Comparison of ENCODE assay signal across 16 cellular contexts in genomic region chr17:39774043-39774442, GRCh38. TPM values are rescaled to one million over a fixed set of nuclear protein-coding genes. Genes with fewer than 3 reads are reported as not detected.
DNase-seq lines count a peak whose midpoint lies in the region; ATAC-seq and TF ChIP-seq lines count a peak whose summit lies in the region.
"Had no signal": no experiment of that assay in that cellular context is flagged by ENCODE, and none has a peak within 500 bp of the region (broad histone marks: within the 10 kb centered on the region; RNA-seq: fewer than 3 reads in every experiment).

No MANE protein-coding gene starts in this region.

- CTCF ChIA-PET in activated CD8-positive, alpha-beta T cell treated with anti-CD3 and anti-CD28 coated beads, Interleukin-2, amount 10 ng/mL, durations not matched to agents 7 days and 5 days (lab: Charles Lee): no interaction called here
- CTCF ChIA-PET in WTC11 (lab: Charles Lee): no interaction called here

- H3K4me3 ChIP-seq in CD4-positive, CD25-positive, alpha-beta regulatory T cell (ENCODE audit: low read depth, low read length): peak overlapping the region; percentile 93
- H3K4me3 ChIP-seq in GM12865 (ENCODE audit: low read depth, low read length): peak overlapping the region; percentile 90
- H3K4me3 ChIP-seq: right atrium auricular region had no signal

- POLR2A ChIA-PET in activated CD8-positive, alpha-beta T cell treated with anti-CD3 and anti-CD28 coated beads, Interleukin-2, amount 10 ng/mL, durations not matched to agents 7 days and 5 days (lab: Charles Lee): interaction anchor here (1.1 kb wide), 1 partner anchor 19 kb away, joined by 3 read pairs; no protein-coding TSS in a partner anchor
- POLR2A ChIA-PET in WTC11 (lab: Charles Lee): no interaction called here

- TF ChIP-seq CTCF in GM12865 (IDR thresholded peaks at IDR 0.05; ENCODE audit: insufficient read depth, low read depth, low read length, missing control alignments) (no peak), WTC11 (IDR thresholded peaks at IDR 0.05) (no peak)

- H3K27ac Mint-ChIP-seq in CD4-positive, CD25-positive, alpha-beta regulatory T cell: peak overlapping the region; percentile 89 to 99 (median 99)
- peak overlapping the region; percentile 82 for H3K27ac Mint-ChIP-seq in activated CD8-positive, alpha-beta T cell treated with anti-CD3 and anti-CD28 coated beads, Interleukin-2, amount 10 ng/mL, durations not matched to agents 7 days and 5 days
- H3K27ac Mint-ChIP-seq in immature natural killer cell (peak overlapping the region; percentile 93 to 99 (median 96)), WTC11 (no peak overlapping the region)
- H3K27ac Mint-ChIP-seq: nephron had no signal

- H3K4me1 Mint-ChIP-seq in CD4-positive, CD25-positive, alpha-beta regulatory T cell: peaks cover 37 to 96% (median 73%) of the 10 kb centered on the region in 4 donors
- peaks cover 96% of the 10 kb centered on the region for H3K4me1 Mint-ChIP-seq in activated CD8-positive, alpha-beta T cell treated with anti-CD3 and anti-CD28 coated beads, Interleukin-2, amount 10 ng/mL, durations not matched to agents 7 days and 5 days (ENCODE audit: low read depth)
- peaks cover 91 to 98% of the 10 kb centered on the region in 2 donors for H3K4me1 Mint-ChIP-seq in immature natural killer cell
- peaks cover 12% of the 10 kb centered on the region for H3K4me1 Mint-ChIP-seq in WTC11

- no peaks in the 10 kb centered on the region for H3K27me3 ChIP-seq in CD4-positive, CD25-positive, alpha-beta regulatory T cell (ENCODE audit: control insufficient read depth, insufficient read depth, low read length)

- DNase-seq in CD4-positive, CD25-positive, alpha-beta regulatory T cell: no peak
- DNase-seq in GM12865 (ENCODE audit: low read depth) (no peak), immature natural killer cell (no peak), NCI-H524 (lab: John Stamatoyannopoulos, UW) (no peak), WTC11 (ENCODE audit: low spot score) (no peak), NCI-H1105 treated with DMSO at 0.1 percent for 48 hours (lab: John Stamatoyannopoulos, UW) (no peak)
- DNase-seq in activated CD8-positive, alpha-beta T cell treated with anti-CD3 and anti-CD28 coated beads, Interleukin-2, amount 10 ng/mL, durations not matched to agents 7 days and 5 days: no peak
- DNase-seq: aorta; BE2C; EL; stimulated activated CD4-positive, alpha-beta T cell treated with anti-CD3 and anti-CD28 coated beads, Interleukin-4, amount 100 ng/mL, for 4 hours had no signal

- peak overlapping the region; percentile 90 to 100 (median 95) for H3K4me3 Mint-ChIP-seq in CD4-positive, CD25-positive, alpha-beta regulatory T cell
- peak overlapping the region; percentile 45 for H3K4me3 Mint-ChIP-seq in activated CD8-positive, alpha-beta T cell treated with anti-CD3 and anti-CD28 coated beads, Interleukin-2, amount 10 ng/mL, durations not matched to agents 7 days and 5 days
- H3K4me3 Mint-ChIP-seq in immature natural killer cell (peak overlapping the region; percentile 81 to 94 (median 91)), WTC11 (no peak overlapping the region)
- H3K4me3 Mint-ChIP-seq: nephron had no signal

- H3K9me3 ChIP-seq in CD4-positive, CD25-positive, alpha-beta regulatory T cell (ENCODE audit: control insufficient read depth in 2 of 2, low read length in 2 of 2): no peaks in the 10 kb centered on the region
- H3K9me3 ChIP-seq: BE2C, right atrium auricular region had no signal

- no peaks in the 10 kb centered on the region for H3K27me3 Mint-ChIP-seq in CD4-positive, CD25-positive, alpha-beta regulatory T cell
- H3K27me3 Mint-ChIP-seq in activated CD8-positive, alpha-beta T cell treated with anti-CD3 and anti-CD28 coated beads, Interleukin-2, amount 10 ng/mL, durations not matched to agents 7 days and 5 days (ENCODE audit: low read depth): no peaks in the 10 kb centered on the region
- H3K27me3 Mint-ChIP-seq in immature natural killer cell (ENCODE audit: low read depth in 3 of 3): peaks cover 7 to 13% (median 7%) of the 10 kb centered on the region in 3 donors
- no peaks in the 10 kb centered on the region for H3K27me3 Mint-ChIP-seq in WTC11 (ENCODE audit: low read depth)

- H3K27ac ChIP-seq in CD4-positive, CD25-positive, alpha-beta regulatory T cell (ENCODE audit: insufficient read depth, low read length, poor library complexity, severe bottlenecking): peak overlapping the region; percentile 86
- H3K27ac ChIP-seq: HL-60, right atrium auricular region had no signal

- peaks cover 13% of the 10 kb centered on the region for H3K36me3 ChIP-seq in CD4-positive, CD25-positive, alpha-beta regulatory T cell (ENCODE audit: control insufficient read depth, insufficient read depth, low read length)
- H3K36me3 ChIP-seq: BE2C, right atrium auricular region had no signal

- H3K4me1 ChIP-seq in CD4-positive, CD25-positive, alpha-beta regulatory T cell (ENCODE audit: control insufficient read depth, insufficient read depth, low read length, poor library complexity, severe bottlenecking): peaks cover 74% of the 10 kb centered on the region
- H3K4me1 ChIP-seq: BE2C, right atrium auricular region had no signal

- no peak for ATAC-seq in CD4-positive, CD25-positive, alpha-beta regulatory T cell (ENCODE audit: low read depth in 2 of 2)
- ATAC-seq in activated CD8-positive, alpha-beta T cell treated with anti-CD3 and anti-CD28 coated beads, Interleukin-2, amount 10 ng/mL, durations not matched to agents 7 days and 5 days: no peak
- ATAC-seq in HG03571 (IDR thresholded peaks at IDR 0.05; ENCODE audit: unreplicated experiment): no peak
- no peak for ATAC-seq in WTC11

- peaks cover 41% of the 10 kb centered on the region for H3K36me3 Mint-ChIP-seq in CD4-positive, CD25-positive, alpha-beta regulatory T cell
- H3K36me3 Mint-ChIP-seq in activated CD8-positive, alpha-beta T cell treated with anti-CD3 and anti-CD28 coated beads, Interleukin-2, amount 10 ng/mL, durations not matched to agents 7 days and 5 days (ENCODE audit: low read depth): peaks cover 52% of the 10 kb centered on the region
- H3K36me3 Mint-ChIP-seq in immature natural killer cell (peaks cover 20 to 37% (median 32%) of the 10 kb centered on the region in 3 donors), WTC11 (no peaks in the 10 kb centered on the region)

- peaks cover 0 to 3% (median 0%) of the 10 kb centered on the region in 7 donors for H3K9me3 Mint-ChIP-seq in CD4-positive, CD25-positive, alpha-beta regulatory T cell
- no peaks in the 10 kb centered on the region for H3K9me3 Mint-ChIP-seq in activated CD8-positive, alpha-beta T cell treated with anti-CD3 and anti-CD28 coated beads, Interleukin-2, amount 10 ng/mL, durations not matched to agents 7 days and 5 days (ENCODE audit: insufficient read depth)
- H3K9me3 Mint-ChIP-seq in immature natural killer cell (no peaks in the 10 kb centered on the region), WTC11 (no peaks in the 10 kb centered on the region)
- H3K9me3 Mint-ChIP-seq: nephron had no signal

TF ChIP-seq in WTC11, 78 proteins besides CTCF, POLR2A, EP300 and RAD21 (continues in another document):
- no peak for TF ChIP-seq ZNF138 (CRISPR knock-in tag; conservative IDR thresholded peaks at IDR 0.05)
- no peak for TF ChIP-seq ZNF219 (CRISPR knock-in tag; IDR thresholded peaks at IDR 0.05; ENCODE audit: borderline replicate concordance)
- no peak for TF ChIP-seq NFYB (CRISPR knock-in tag; conservative IDR thresholded peaks at IDR 0.05; ENCODE audit: low read depth)
- no peak for TF ChIP-seq NFATC4 (CRISPR knock-in tag; IDR thresholded peaks at IDR 0.05)
- TF ChIP-seq E2F4 (CRISPR knock-in tag; IDR thresholded peaks at IDR 0.05; ENCODE audit: borderline replicate concordance, low read depth): no peak
- TF ChIP-seq ELF4 (CRISPR knock-in tag; IDR thresholded peaks at IDR 0.05; ENCODE audit: low read depth): no peak
- TF ChIP-seq MXD4 (CRISPR knock-in tag; IDR thresholded peaks at IDR 0.05; ENCODE audit: borderline replicate concordance): no peak
- TF ChIP-seq IRF2 (CRISPR knock-in tag; IDR thresholded peaks at IDR 0.05; ENCODE audit: borderline replicate concordance, low read depth): no peak
- no peak for TF ChIP-seq ATF6 (CRISPR knock-in tag; IDR thresholded peaks at IDR 0.05)
- TF ChIP-seq SMAD3 (CRISPR knock-in tag; IDR thresholded peaks at IDR 0.05; ENCODE audit: borderline replicate concordance): no peak

RNA-seq across cellular contexts. Expression of gene GRB7, which starts 36.3 kb away (rescaled TPM):
- total RNA-seq in CD4-positive, CD25-positive, alpha-beta regulatory T cell: not detected
- polyA plus RNA-seq in CD4-positive, CD25-positive, alpha-beta regulatory T cell: not detected
- under 1 TPM in 1 of 2 experiments, not detected in 1; 0.37 TPM for total RNA-seq in activated CD8-positive, alpha-beta T cell treated with anti-CD3 and anti-CD28 coated beads, Interleukin-2, amount 10 ng/mL, durations not matched to agents 7 days and 5 days
- polyA plus RNA-seq in immature natural killer cell: not detected
- 42.4 to 48.5 TPM (median 44.0 TPM) in 3 replicates for total RNA-seq in WTC11 (2021)
- total RNA-seq: activated CD8-positive, alpha-beta memory T cell treated with anti-CD3 and anti-CD28 coated beads for 36 hours had no signal

RNA-seq across cellular contexts. Expression of gene MIEN1, which starts 43.7 kb away (rescaled TPM):
- total RNA-seq in CD4-positive, CD25-positive, alpha-beta regulatory T cell: 44.1 TPM
- polyA plus RNA-seq in CD4-positive, CD25-positive, alpha-beta regulatory T cell: 100 to 1,000 TPM in 3 of 4 donors, 10 to 100 TPM in 1; 93.5 to 158 (median 127) TPM
- 10 to 100 TPM; 44.0 to 44.6 TPM for total RNA-seq in activated CD8-positive, alpha-beta T cell treated with anti-CD3 and anti-CD28 coated beads, Interleukin-2, amount 10 ng/mL, durations not matched to agents 7 days and 5 days
- polyA plus RNA-seq in immature natural killer cell: 100 to 1,000 TPM; 181 to 197 (median 181) TPM
- 40.6 to 46.7 TPM (median 46.5 TPM) in 3 replicates for total RNA-seq in WTC11 (2021)

Comparison
In these comparisons a context has a peak if more than half of its experiments do, and no peak if none do; other contexts are left out.
1. RNA of gene GRB7, which starts 36.3 kb away (total RNA-seq): 42.4 to 48.5 TPM in WTC11; 0.37 TPM in activated CD8-positive, alpha-beta T cell treated with anti-CD3 and anti-CD28 coated beads, Interleukin-2, amount 10 ng/mL, durations not matched to agents 7 days and 5 days and not detected in CD4-positive, CD25-positive, alpha-beta regulatory T cell (single experiment); every median in the first group is over 10 times any median in the second.